In the genomic region with DNA sequence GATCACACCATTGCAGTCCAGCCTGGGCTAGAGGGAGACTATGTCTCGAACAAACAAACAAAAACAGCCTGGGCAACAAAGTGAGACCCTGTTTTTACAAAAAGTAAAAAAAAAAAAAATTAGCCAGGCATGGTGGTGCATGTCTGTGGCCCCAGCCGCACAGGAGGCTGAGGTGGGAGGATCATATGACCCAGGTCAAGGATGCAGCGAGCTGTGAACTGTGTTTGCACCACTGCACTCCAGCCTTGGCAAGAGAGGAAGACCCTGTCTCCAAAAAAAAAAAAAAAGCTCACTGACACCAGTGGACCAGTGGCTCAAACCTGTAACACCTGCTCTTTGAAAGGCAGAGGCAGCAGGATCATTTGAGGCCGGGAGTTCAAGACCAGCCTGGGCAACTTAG, we compare ENCODE assay signal across 18 cellular contexts.
"Had no signal": no experiment of that assay in that cellular context is flagged by ENCODE, and none has a peak within 500 bp of the region (broad histone marks: within the 10 kb centered on the region; RNA-seq: fewer than 3 reads in every experiment).

No MANE protein-coding gene starts in this region.

- H3K27ac Mint-ChIP-seq: nephron progenitor cell had no signal

- H3K9me3 Mint-ChIP-seq: stimulated activated naive CD8-positive, alpha-beta T cell treated with anti-CD3 and anti-CD28 coated beads, Interleukin-15, Interleukin-2, amounts not matched to agents 100 ng/mL and 50 ng/mL, for 24 hours had no signal

- H3K36me3 ChIP-seq: adrenal gland, vagina, WERI-Rb-1 had no signal

- H3K4me3 Mint-ChIP-seq: activated naive CD4-positive, alpha-beta T cell treated with anti-CD3 and anti-CD28 coated beads, Interleukin-2, amount 10 ng/mL, durations not matched to agents 7 days and 5 days; nephron progenitor cell; stimulated activated naive CD8-positive, alpha-beta T cell treated with anti-CD3 and anti-CD28 coated beads, Interleukin-15, Interleukin-2, amounts not matched to agents 100 ng/mL and 50 ng/mL, for 24 hours had no signal

- H3K27ac ChIP-seq: adrenal gland, esophagus muscularis mucosa, lower lobe of right lung, suprapubic skin, transverse colon, vagina had no signal

- H3K9me3 ChIP-seq: adrenal gland, esophagus muscularis mucosa, lower lobe of right lung, suprapubic skin, transverse colon, vagina had no signal

- H3K4me3 ChIP-seq: adrenal gland, esophagus muscularis mucosa, lower lobe of right lung, suprapubic skin, transverse colon, vagina had no signal

- H3K4me1 ChIP-seq: adrenal gland, esophagus muscularis mucosa, suprapubic skin, vagina had no signal

- H3K27me3 ChIP-seq: adrenal gland, esophagus muscularis mucosa, suprapubic skin, transverse colon, vagina had no signal

- H3K27me3 Mint-ChIP-seq: activated naive CD4-positive, alpha-beta T cell treated with anti-CD3 and anti-CD28 coated beads, Interleukin-2, amount 10 ng/mL, durations not matched to agents 7 days and 5 days; stimulated activated naive CD8-positive, alpha-beta T cell treated with anti-CD3 and anti-CD28 coated beads, Interleukin-15, Interleukin-2, amounts not matched to agents 100 ng/mL and 50 ng/mL, for 24 hours had no signal

- FAIRE-seq: bronchial epithelial cell, islet of Langerhans had no signal

- DNase-seq: activated CD4-positive, alpha-beta T cell treated with anti-CD3 and anti-CD28 coated beads, Interleukin-2, amount 50 U/mL, for 4 hours; activated naive CD4-positive, alpha-beta T cell treated with anti-CD3 and anti-CD28 coated beads, Interleukin-2, amount 10 ng/mL, durations not matched to agents 7 days and 5 days; activated T-cell treated with anti-CD3 and anti-CD28 coated beads for 4 hours; adrenal gland; effector CD4-positive, alpha-beta T cell; left colon; lower lobe of right lung; nephron progenitor cell; occipital lobe; stimulated activated CD4-positive, alpha-beta T cell treated with anti-CD3 and anti-CD28 coated beads, Interleukin-2, amount 100 ng/mL, for 24 hours; transverse colon; WERI-Rb-1 had no signal
